Comparison of ENCODE assay signal across 8 cellular contexts in genomic region chr20:57392130-57392445, GRCh38. TPM values are rescaled to one million over a fixed set of nuclear protein-coding genes. Genes with fewer than 3 reads are reported as not detected.
DNase-seq lines count a peak whose midpoint lies in the region; ATAC-seq and TF ChIP-seq lines count a peak whose summit lies in the region.

No MANE protein-coding gene starts in this region.

- ATAC-seq in thoracic aorta (ENCODE audit: insufficient number of reproducible peaks, low FRiP score, low read depth) (no peak), HG02884 (IDR thresholded peaks at IDR 0.05; ENCODE audit: unreplicated experiment) (no peak)

- H3K36me3 ChIP-seq in thoracic aorta, result no peaks in the 10 kb centered on the region

- peak overlapping the region; percentile 94 for H3K4me3 Mint-ChIP-seq in activated T-helper 1 cell treated with anti-CD3 and anti-CD28 coated beads, Interleukin-12 subunit alpha, Interleukin-12 subunit beta, Interleukin-2, Interleukin-4 antibody, amounts not matched to agents 30 ng/mL and 10 ng/mL and 1 ng/mL, durations not matched to agents 14 hours and 24 hours and 36 hours

- peak overlapping the region; percentile 68 to 71 for H3K27ac ChIP-seq in thoracic aorta

- H3K4me1 ChIP-seq in thoracic aorta (ENCODE audit: control insufficient read depth in 1 of 2, low read depth in 2 of 2), result peaks cover 27 to 58% of the 10 kb centered on the region in 2 donors

- intact Hi-C loops in activated T-helper 1 cell treated with anti-CD3 and anti-CD28 coated beads, Interleukin-12 subunit alpha, Interleukin-12 subunit beta, Interleukin-2, Interleukin-4 antibody, amounts not matched to agents 30 ng/mL and 10 ng/mL and 1 ng/mL, durations not matched to agents 14 hours and 24 hours and 36 hours (cut with micrococcal nuclease), result loop anchor here (1.0 to 10.0 kb wide), 11 partner anchors 11 to 1773 kb away; partner anchors contain the start of genes ATP5F1E, AURKA, CSTF1 and RAB22A

- H3K4me1 Mint-ChIP-seq in activated T-helper 1 cell treated with anti-CD3 and anti-CD28 coated beads, Interleukin-12 subunit alpha, Interleukin-12 subunit beta, Interleukin-2, Interleukin-4 antibody, amounts not matched to agents 30 ng/mL and 10 ng/mL and 1 ng/mL, durations not matched to agents 14 hours and 24 hours and 36 hours (ENCODE audit: low read depth), result peaks cover 41% of the 10 kb centered on the region

- H3K27me3 Mint-ChIP-seq in activated T-helper 1 cell treated with anti-CD3 and anti-CD28 coated beads, Interleukin-12 subunit alpha, Interleukin-12 subunit beta, Interleukin-2, Interleukin-4 antibody, amounts not matched to agents 30 ng/mL and 10 ng/mL and 1 ng/mL, durations not matched to agents 14 hours and 24 hours and 36 hours (ENCODE audit: insufficient read depth), result no peaks in the 10 kb centered on the region

- H3K36me3 Mint-ChIP-seq in activated T-helper 1 cell treated with anti-CD3 and anti-CD28 coated beads, Interleukin-12 subunit alpha, Interleukin-12 subunit beta, Interleukin-2, Interleukin-4 antibody, amounts not matched to agents 30 ng/mL and 10 ng/mL and 1 ng/mL, durations not matched to agents 14 hours and 24 hours and 36 hours (ENCODE audit: low read depth), result peaks cover 39% of the 10 kb centered on the region

- H3K9me3 ChIP-seq in thoracic aorta, result no peaks in the 10 kb centered on the region

- H3K4me3 ChIP-seq in thoracic aorta, result peak overlapping the region; percentile 84

- DNase-seq in activated CD8-positive, alpha-beta memory T cell treated with anti-CD3 and anti-CD28 coated beads for 24 hours, result peak; percentile 71
- no peak for DNase-seq in activated CD8-positive, alpha-beta memory T cell treated with anti-CD3 and anti-CD28 coated beads, Interleukin-2, amount 50 U/mL, for 48 hours
- DNase-seq in activated T-helper 1 cell treated with anti-CD3 and anti-CD28 coated beads, Interleukin-12 subunit alpha, Interleukin-12 subunit beta, Interleukin-2, Interleukin-4 antibody, amounts not matched to agents 30 ng/mL and 10 ng/mL and 1 ng/mL, durations not matched to agents 14 hours and 24 hours and 36 hours (ENCODE audit: low spot score), result no peak
- DNase-seq in kidney tubule cell (ENCODE audit: low spot score) (peak; percentile 25), thoracic aorta (ENCODE audit: low spot score) (no peak), NCI-H1930 (lab: John Stamatoyannopoulos, UW) (no peak), NCI-H2227 (lab: John Stamatoyannopoulos, UW; ENCODE audit: unreplicated experiment) (no peak)

- peak overlapping the region; percentile 94 for H3K27ac Mint-ChIP-seq in activated T-helper 1 cell treated with anti-CD3 and anti-CD28 coated beads, Interleukin-12 subunit alpha, Interleukin-12 subunit beta, Interleukin-2, Interleukin-4 antibody, amounts not matched to agents 30 ng/mL and 10 ng/mL and 1 ng/mL, durations not matched to agents 14 hours and 24 hours and 36 hours

- TF ChIP-seq CTCF in thoracic aorta (IDR thresholded peaks at IDR 0.05), result no peak

- H3K9me3 Mint-ChIP-seq in activated T-helper 1 cell treated with anti-CD3 and anti-CD28 coated beads, Interleukin-12 subunit alpha, Interleukin-12 subunit beta, Interleukin-2, Interleukin-4 antibody, amounts not matched to agents 30 ng/mL and 10 ng/mL and 1 ng/mL, durations not matched to agents 14 hours and 24 hours and 36 hours, result no peaks in the 10 kb centered on the region

- H3K27me3 ChIP-seq in thoracic aorta (replicated peaks; ENCODE audit: insufficient read depth), result no peaks in the 10 kb centered on the region

RNA-seq across cellular contexts. Expression of gene RBM38, which starts 0.9 kb away (rescaled TPM):
- total RNA-seq in activated T-helper 1 cell treated with anti-CD3 and anti-CD28 coated beads, Interleukin-12 subunit alpha, Interleukin-12 subunit beta, Interleukin-2, Interleukin-4 antibody, amounts not matched to agents 30 ng/mL and 10 ng/mL and 1 ng/mL, durations not matched to agents 14 hours and 24 hours and 36 hours, result 90.4 and 92.5 TPM in 2 replicates
- 10 to 100 TPM in 1 of 2 donors, 1 to 10 TPM in 1; 9.6 to 24.8 TPM for total RNA-seq in thoracic aorta

RNA-seq across cellular contexts. Expression of gene RAE1, which starts 41.0 kb away (rescaled TPM):
- total RNA-seq in activated T-helper 1 cell treated with anti-CD3 and anti-CD28 coated beads, Interleukin-12 subunit alpha, Interleukin-12 subunit beta, Interleukin-2, Interleukin-4 antibody, amounts not matched to agents 30 ng/mL and 10 ng/mL and 1 ng/mL, durations not matched to agents 14 hours and 24 hours and 36 hours, result 54.4 and 59.2 TPM in 2 replicates
- 10 to 100 TPM; 15.0 to 20.4 TPM for total RNA-seq in thoracic aorta

Comparison
In these comparisons a context has a peak if more than half of its experiments do, and no peak if none do; other contexts are left out.
1. DNase-seq: peak in activated CD8-positive, alpha-beta memory T cell treated with anti-CD3 and anti-CD28 coated beads for 24 hours (single experiment) and kidney tubule cell (single experiment); none in activated CD8-positive, alpha-beta memory T cell treated with anti-CD3 and anti-CD28 coated beads, Interleukin-2, amount 50 U/mL, for 48 hours (single experiment), activated T-helper 1 cell treated with anti-CD3 and anti-CD28 coated beads, Interleukin-12 subunit alpha, Interleukin-12 subunit beta, Interleukin-2, Interleukin-4 antibody, amounts not matched to agents 30 ng/mL and 10 ng/mL and 1 ng/mL, durations not matched to agents 14 hours and 24 hours and 36 hours (single experiment), thoracic aorta (single experiment), NCI-H1930 (0 of 2) and NCI-H2227 (single experiment).